Comparison of ENCODE assay signal across 1 cellular context in the genomic region with DNA sequence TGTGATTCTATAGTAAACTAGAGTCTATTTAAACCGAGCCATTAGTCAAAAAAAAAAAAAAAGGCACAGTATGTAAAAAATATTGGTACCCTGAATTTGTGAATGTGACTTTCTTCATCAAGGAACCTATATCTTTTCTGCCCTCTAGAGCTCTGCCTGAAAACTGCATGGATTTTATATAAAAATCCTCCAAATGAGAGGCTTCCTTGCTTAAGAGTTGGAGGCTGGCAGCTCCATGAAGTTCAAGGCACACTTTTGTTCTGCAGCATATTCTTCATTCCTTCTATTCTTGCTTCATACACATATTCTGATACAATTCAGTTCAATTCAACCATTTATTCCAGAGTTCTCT.
TF ChIP-seq lines count a peak whose summit lies in the region.

No MANE protein-coding gene starts in this region.

TF ChIP-seq in H1, 55 proteins besides CTCF, POLR2A, EP300 and RAD21 (continued from another document):
- TF ChIP-seq NRF1 (IDR thresholded peaks at IDR 0.05; ENCODE audit: low read depth, low read length) (no peak), JUN (IDR thresholded peaks at IDR 0.05; ENCODE audit: low read depth, low read length) (no peak)
TF ChIP-seq in H1: peak in this region for 0.
